ENCODE assay signal across 23 cellular contexts in the genomic region with DNA sequence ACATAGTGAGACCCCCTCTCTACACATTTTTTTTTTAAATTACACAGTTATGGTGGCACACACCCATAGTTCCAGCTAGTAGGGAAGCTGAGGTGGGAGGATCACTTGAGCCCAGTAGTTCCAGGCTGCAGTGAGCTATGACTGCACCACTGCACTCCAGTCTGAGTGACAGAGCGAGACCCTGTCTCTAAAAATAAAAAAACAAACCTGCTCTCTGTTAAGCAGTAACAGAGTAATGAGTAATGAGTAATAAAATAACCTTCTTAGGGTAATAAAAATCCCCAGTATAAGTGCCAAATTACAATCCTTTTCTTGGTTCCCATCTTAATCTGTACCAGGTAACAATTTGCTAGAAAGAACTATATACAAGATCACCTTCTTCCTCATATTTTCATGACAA.
A peak's percentile ranks its signal among the peaks of the same experiment; 100 is the strongest.
DNase-seq lines count a peak whose midpoint lies in the region; ATAC-seq and TF ChIP-seq lines count a peak whose summit lies in the region.
"Had no signal": no experiment of that assay in that cellular context is flagged by ENCODE, and none has a peak within 500 bp of the region (broad histone marks: within the 10 kb centered on the region; RNA-seq: fewer than 3 reads in every experiment).

No MANE protein-coding gene starts in this region.

- H3K4me1 Mint-ChIP-seq in stimulated activated memory B cell treated with anti-CD40 and anti-IgM and Interleukin-4, amounts not matched to agents 10 μg/mL and 1 μg/mL and 100 μg/mL, for 72 hours = peaks cover 17% of the 10 kb centered on the region

- H3K27ac ChIP-seq in PC-3 (ENCODE audit: low read length) = no peak overlapping the region
- H3K27ac ChIP-seq: prostate gland, tibial nerve, WERI-Rb-1 had no signal

- H3K9me3 ChIP-seq in PC-3 (ENCODE audit: low read length) = no peaks in the 10 kb centered on the region
- H3K9me3 ChIP-seq: HAP-1, prostate gland, tibial nerve had no signal

- peaks cover 12% of the 10 kb centered on the region for H3K4me1 ChIP-seq in PC-3 (ENCODE audit: insufficient read depth, low read length)
- H3K4me1 ChIP-seq: prostate gland had no signal

- no peak overlapping the region for H2AFZ ChIP-seq in PC-3 (ENCODE audit: low read length)

- no peak for TF ChIP-seq CTCF in PC-3 (conservative IDR thresholded peaks at IDR 0.05; ENCODE audit: low read depth, low read length)

- no peaks in the 10 kb centered on the region for H3K27me3 Mint-ChIP-seq in stimulated activated memory B cell treated with anti-CD40 and anti-IgM and Interleukin-4, amounts not matched to agents 10 μg/mL and 1 μg/mL and 100 μg/mL, for 72 hours
- H3K27me3 Mint-ChIP-seq: B cell; CD8-positive, alpha-beta memory T cell; naive B cell had no signal

- DNase-seq in PC-3 (no peak), renal cortical epithelial cell (ENCODE audit: low read depth) (peak; percentile 85), retina (no peak), dedifferentiated amniotic fluid mesenchymal stem cell (ENCODE audit: extremely low spot score) (no peak)
- DNase-seq: activated CD4-positive, alpha-beta T cell treated with anti-CD3 and anti-CD28 coated beads, Interleukin-2, amount 50 U/mL, for 1 hour; activated T-cell treated with anti-CD3 and anti-CD28 coated beads, Interleukin-2, amount 50 U/mL, for 48 hours; CD8-positive, alpha-beta memory T cell; DMS153; naive B cell; NCI-H1694 treated with DMSO at 0.1 percent for 48 hours; NCI-H2171 treated with DMSO at 0.1 percent for 48 hours; NCI-H524 treated with DMSO at 0.1 percent for 48 hours; Right ventricle myocardium superior; WERI-Rb-1 had no signal

- H3K79me2 ChIP-seq in PC-3 (ENCODE audit: low read length) = peaks cover 34% of the 10 kb centered on the region

- no peak overlapping the region for H3K4me3 Mint-ChIP-seq in stimulated activated memory B cell treated with anti-CD40 and anti-IgM and Interleukin-4, amounts not matched to agents 10 μg/mL and 1 μg/mL and 100 μg/mL, for 72 hours
- H3K4me3 Mint-ChIP-seq: B cell; CD8-positive, alpha-beta memory T cell; mesothelial cell of epicardium; naive B cell had no signal

- ATAC-seq in GM18861 (IDR thresholded peaks at IDR 0.05; ENCODE audit: unreplicated experiment) (peak; percentile 82), GM21423 (IDR thresholded peaks at IDR 0.05; ENCODE audit: unreplicated experiment) (peak; percentile 68), PC-3 (peak; percentile 50), HG03135 (IDR thresholded peaks at IDR 0.05; ENCODE audit: unreplicated experiment) (no peak)
- ATAC-seq in stimulated activated memory B cell treated with anti-CD40 and anti-IgM and Interleukin-4, amounts not matched to agents 10 μg/mL and 1 μg/mL and 100 μg/mL, for 72 hours = no peak

- intact Hi-C loops in PC-3 (cut with micrococcal nuclease) = no loop called here

- no peaks in the 10 kb centered on the region for H3K27me3 ChIP-seq in PC-3 (ENCODE audit: low read length)
- H3K27me3 ChIP-seq: tibial nerve had no signal

- H3K36me3 ChIP-seq in PC-3 (ENCODE audit: low read depth, low read length) = peaks cover 2% of the 10 kb centered on the region; the same call in 1 of the 2 replicates
- H3K36me3 ChIP-seq: prostate gland had no signal

- H3K9me2 ChIP-seq in PC-3 (replicated peaks; ENCODE audit: low read length) = no peaks in the 10 kb centered on the region

- no TSS peak for BruUV-seq in PC-3 (replicated peaks; lab: Mats Ljungman, UMichigan)

- CTCF ChIA-PET in PC-3 (lab: Charles Lee) = no interaction called here

- no peak overlapping the region for H3K27ac Mint-ChIP-seq in stimulated activated memory B cell treated with anti-CD40 and anti-IgM and Interleukin-4, amounts not matched to agents 10 μg/mL and 1 μg/mL and 100 μg/mL, for 72 hours
- H3K27ac Mint-ChIP-seq: B cell; CD8-positive, alpha-beta memory T cell; mesothelial cell of epicardium had no signal

- H4K20me1 ChIP-seq in PC-3 (ENCODE audit: low read length) = no peaks in the 10 kb centered on the region

- no peaks in the 10 kb centered on the region for H3F3A ChIP-seq in PC-3 (ENCODE audit: low read length, unreplicated experiment)

- no peak overlapping the region for H3K4me3 ChIP-seq in PC-3 (ENCODE audit: low read length)
- H3K4me3 ChIP-seq: HAP-1, prostate gland, tibial nerve had no signal

- peaks cover 19% of the 10 kb centered on the region for H3K36me3 Mint-ChIP-seq in stimulated activated memory B cell treated with anti-CD40 and anti-IgM and Interleukin-4, amounts not matched to agents 10 μg/mL and 1 μg/mL and 100 μg/mL, for 72 hours

- H3K9ac ChIP-seq in PC-3 (ENCODE audit: low read length) = no peak overlapping the region

- H3K4me2 ChIP-seq in PC-3 (ENCODE audit: low read length) = no peak overlapping the region

- POLR2A ChIA-PET in PC-3 (lab: Charles Lee; ENCODE audit: unreplicated experiment) = no interaction called here

- H3K9me3 Mint-ChIP-seq in stimulated activated memory B cell treated with anti-CD40 and anti-IgM and Interleukin-4, amounts not matched to agents 10 μg/mL and 1 μg/mL and 100 μg/mL, for 72 hours = no peaks in the 10 kb centered on the region
- H3K9me3 Mint-ChIP-seq: CD8-positive, alpha-beta memory T cell; mesothelial cell of epicardium; naive B cell had no signal

Comparison
In these comparisons a context has a peak if more than half of its experiments do, and no peak if none do; other contexts are left out.
1. ATAC-seq: peak in GM18861 (single experiment), GM21423 (single experiment) and PC-3 (single experiment); none in stimulated activated memory B cell treated with anti-CD40 and anti-IgM and Interleukin-4, amounts not matched to agents 10 μg/mL and 1 μg/mL and 100 μg/mL, for 72 hours (single experiment) and HG03135 (single experiment).